1 cellular context compared by ENCODE assay signal in the genomic region with DNA sequence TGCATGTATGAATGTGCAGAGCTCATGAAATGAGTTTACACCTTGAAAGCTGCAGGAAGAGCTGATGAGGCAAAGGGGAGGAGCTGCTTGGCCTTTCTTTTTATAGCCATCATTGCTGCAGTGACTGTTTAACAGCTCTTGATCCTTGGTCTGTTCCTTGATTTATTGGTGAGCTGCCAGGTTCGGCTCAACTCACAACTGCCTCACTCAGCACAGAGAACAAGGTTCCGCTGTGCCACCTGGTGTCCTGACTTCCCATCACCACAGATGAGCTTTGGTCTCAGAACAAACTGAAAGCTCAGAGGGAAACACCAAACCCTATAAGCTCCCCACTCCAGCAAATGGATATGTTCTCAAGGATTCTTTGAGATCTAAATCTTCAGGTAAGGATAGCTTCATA.
TF ChIP-seq lines count a peak whose summit lies in the region.

No MANE protein-coding gene starts in this region.

TF ChIP-seq in WTC11, 78 proteins besides CTCF, POLR2A, EP300 and RAD21 (continued from another document):
- TF ChIP-seq IRF1 (CRISPR knock-in tag; IDR thresholded peaks at IDR 0.05) (no peak), ELF4 (CRISPR knock-in tag; IDR thresholded peaks at IDR 0.05; ENCODE audit: low read depth) (no peak), SP1 (CRISPR knock-in tag; conservative IDR thresholded peaks at IDR 0.05) (no peak), ZNF138 (CRISPR knock-in tag; conservative IDR thresholded peaks at IDR 0.05) (no peak), ZNF423 (CRISPR knock-in tag; IDR thresholded peaks at IDR 0.05) (no peak)
